ENCODE assay signal across 9 cellular contexts in genomic region chr6:155315516-155315871, GRCh38. TPM values are rescaled to one million over a fixed set of nuclear protein-coding genes. Genes with fewer than 3 reads are reported as not detected.
A peak's percentile ranks its signal among the peaks of the same experiment; 100 is the strongest.
DNase-seq lines count a peak whose midpoint lies in the region; ATAC-seq and TF ChIP-seq lines count a peak whose summit lies in the region.
"Had no signal": no experiment of that assay in that cellular context is flagged by ENCODE, and none has a peak within 500 bp of the region (broad histone marks: within the 10 kb centered on the region; RNA-seq: fewer than 3 reads in every experiment).

No MANE protein-coding gene starts in this region.

- H3K36me3 Mint-ChIP-seq in HFFc6 (ENCODE audit: low read depth) = peaks cover 17% of the 10 kb centered on the region

- no peaks in the 10 kb centered on the region for H3K27me3 Mint-ChIP-seq in HFFc6 (ENCODE audit: insufficient read depth)

- ATAC-seq in HG03175 (IDR thresholded peaks at IDR 0.05; ENCODE audit: unreplicated experiment) (no peak), GM21576 (IDR thresholded peaks at IDR 0.05; ENCODE audit: unreplicated experiment) (no peak)

- H3K27ac Mint-ChIP-seq in HFFc6 = peak overlapping the region; percentile 97

- H3K27ac ChIP-seq in mesodermal cell (ENCODE audit: low read depth, low read length, severe bottlenecking) = peak overlapping the region; percentile 78

- no CpG with 5 or more reads among the region's 3 CpGs for WGBS in mesodermal cell (ENCODE audit: insufficient coverage in 2 of 2), 2 experiments

- peaks cover 15% of the 10 kb centered on the region for H3K36me3 ChIP-seq in mesodermal cell (ENCODE audit: control insufficient read depth, insufficient read depth, low read length)

- in situ Hi-C loops in ACHN (cut with HindIII; ENCODE audit: low pct_ligation_motif_present, low pct_unique_long_range_greater_than_20kb, low sequenced_read_pairs) = no loop called here

- peaks cover 11% of the 10 kb centered on the region for H3K4me1 ChIP-seq in mesodermal cell (ENCODE audit: control insufficient read depth, insufficient read depth, low read length, poor library complexity, severe bottlenecking)

- H3K9me3 Mint-ChIP-seq in HFFc6 = no peaks in the 10 kb centered on the region

- H3K9me3 ChIP-seq in mesodermal cell (ENCODE audit: control insufficient read depth, low read length) = no peaks in the 10 kb centered on the region

- peak overlapping the region; percentile 98 for H3K4me3 Mint-ChIP-seq in HFFc6

- TF ChIP-seq CTCF in HFFc6 (IDR thresholded peaks at IDR 0.05) = no peak

- H3K4me1 Mint-ChIP-seq in HFFc6 (ENCODE audit: low read depth) = peaks cover 52% of the 10 kb centered on the region

- H3K4me3 ChIP-seq in mesodermal cell (ENCODE audit: extremely low read depth, insufficient read depth, low read length, poor library complexity, severe bottlenecking) = peak overlapping the region; percentile 96

- DNase-seq in ACHN (peak; percentile 10), HFFc6 (no peak), amniotic epithelial cell (ENCODE audit: low read depth) (peak; percentile 77), SHP77 (lab: John Stamatoyannopoulos, UW) (no peak), amygdala (lab: John Stamatoyannopoulos, UW) (no peak)

RNA-seq across cellular contexts. Expression of gene TFB1M, which starts 1.2 kb away (rescaled TPM):
- total RNA-seq in HFFc6 (2021; fragmentation: NEBNext Ultra II Directional; extraction: Animal tissue kit (Norgen Biotek cat#: 25700)) = 10 to 100 TPM; 16.7 to 23.0 (median 21.7) TPM
- 29.2 TPM for polyA plus RNA-seq in mesodermal cell (2013, experiment 1 of 2)
- polyA plus RNA-seq in mesodermal cell (2013, experiment 2 of 2) = 26.8 TPM

RNA-seq across cellular contexts. Expression of gene CLDN20, which starts 51.7 kb away (rescaled TPM):
- total RNA-seq in HFFc6 (2021; fragmentation: NEBNext Ultra II Directional; extraction: Animal tissue kit (Norgen Biotek cat#: 25700)) = not detected
- not detected for polyA plus RNA-seq in mesodermal cell (2013, experiment 1 of 2)
- not detected for polyA plus RNA-seq in mesodermal cell (2013, experiment 2 of 2)
- total RNA-seq: activated CD8-positive, alpha-beta memory T cell treated with anti-CD3 and anti-CD28 coated beads for 36 hours had no signal

Comparison
In these comparisons a context has a peak if more than half of its experiments do, and no peak if none do; other contexts are left out.
1. DNase-seq: peak in ACHN (single experiment) and amniotic epithelial cell (single experiment); none in HFFc6 (single experiment), SHP77 (0 of 2) and amygdala (0 of 56).